Comparison of ENCODE assay signal across 1 cellular context in the genomic region with DNA sequence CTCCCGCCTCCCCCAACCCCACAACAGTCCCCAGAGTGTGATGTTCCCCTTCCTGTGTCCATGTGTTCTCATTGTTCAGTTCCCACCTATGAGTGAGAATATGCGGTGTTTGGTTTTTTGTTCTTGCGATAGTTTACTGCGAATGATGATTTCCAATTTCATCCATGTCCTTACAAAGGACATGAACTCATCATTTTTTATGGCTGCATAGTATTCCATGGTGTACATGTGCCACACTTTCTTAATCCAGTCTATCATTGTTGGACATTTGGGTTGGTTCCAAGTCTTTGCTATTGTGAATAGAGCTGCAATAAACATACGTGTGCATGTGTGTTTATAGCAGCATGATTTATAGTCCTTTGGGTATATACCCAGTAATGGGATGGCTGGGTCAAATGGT.
TF ChIP-seq lines count a peak whose summit lies in the region.

No MANE protein-coding gene starts in this region.

TF ChIP-seq in K562, 482 proteins besides CTCF, POLR2A, EP300 and RAD21:
- TF ChIP-seq KDM1A (IDR thresholded peaks at IDR 0.05) = peak; percentile 52 to 68; a peak in 2 of 4 replicates
- 0 out of 2 replicates have a peak, but pooled peaks have one; percentile 26 for TF ChIP-seq SMARCA5 (IDR thresholded peaks at IDR 0.05)
- peak; percentile 86 for TF ChIP-seq BCOR (IDR thresholded peaks at IDR 0.05)
- TF ChIP-seq ZNF146 (CRISPR knock-in tag; IDR thresholded peaks at IDR 0.05; ENCODE audit: unreplicated experiment) = peak; percentile 72
